9 cellular contexts compared by ENCODE assay signal in the genomic region with DNA sequence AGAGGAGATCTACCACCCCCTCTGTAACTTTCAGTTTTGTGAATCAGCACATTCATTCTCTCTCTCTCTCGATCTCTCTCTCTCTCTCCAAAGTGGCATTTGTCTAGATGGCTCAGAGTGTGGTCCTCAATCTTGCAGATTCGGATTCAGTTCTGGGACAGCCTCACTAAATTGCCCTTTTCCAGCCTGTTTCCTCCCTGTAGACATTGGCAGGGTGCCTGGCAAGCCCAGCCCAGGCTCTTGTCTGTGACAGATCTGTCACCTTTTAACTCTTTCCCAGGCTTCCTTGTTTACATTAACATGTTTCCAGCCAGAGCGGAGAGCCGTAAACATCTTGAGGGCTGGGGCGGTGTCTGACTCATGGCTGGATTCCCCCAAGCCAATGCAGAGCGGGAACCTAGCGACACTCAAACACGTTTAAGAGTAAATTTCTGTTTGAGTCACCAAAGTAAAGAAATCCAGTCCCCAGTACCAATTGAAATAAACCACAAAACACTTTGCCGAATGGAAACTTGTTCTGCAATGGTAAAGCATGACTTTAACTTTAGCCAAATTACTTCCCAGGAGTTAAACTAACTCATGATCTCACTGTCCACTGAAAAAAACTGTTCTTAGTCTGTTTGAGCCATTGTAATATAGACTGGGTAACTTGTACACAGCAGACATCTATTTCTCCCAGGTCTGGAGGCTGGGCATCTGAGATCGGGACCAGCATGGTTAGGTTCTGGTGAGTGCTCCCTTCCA. TPM values are rescaled to one million over a fixed set of nuclear protein-coding genes. Genes with fewer than 3 reads are reported as not detected.
DNase-seq lines count a peak whose midpoint lies in the region; ATAC-seq and TF ChIP-seq lines count a peak whose summit lies in the region.
"Had no signal": no experiment of that assay in that cellular context is flagged by ENCODE, and none has a peak within 500 bp of the region (broad histone marks: within the 10 kb centered on the region; RNA-seq: fewer than 3 reads in every experiment).

No MANE protein-coding gene starts in this region.

- intact Hi-C loops in activated naive CD4-positive, alpha-beta T cell treated with anti-CD3 and anti-CD28 coated beads for 36 hours (cut with micrococcal nuclease), result no loop called here

- no peaks in the 10 kb centered on the region for H3K27me3 ChIP-seq in Karpas-422 (ENCODE audit: low read length)
- H3K27me3 ChIP-seq: cardiac muscle cell had no signal

- H3K36me3 Mint-ChIP-seq in activated naive CD4-positive, alpha-beta T cell treated with anti-CD3 and anti-CD28 coated beads for 36 hours (ENCODE audit: low read depth), result no peaks in the 10 kb centered on the region

- no peaks in the 10 kb centered on the region for H3K36me3 ChIP-seq in Karpas-422 (ENCODE audit: insufficient read depth, low read length)
- H3K36me3 ChIP-seq: cardiac muscle cell had no signal

- CTCF ChIA-PET in activated naive CD4-positive, alpha-beta T cell treated with anti-CD3 and anti-CD28 coated beads for 36 hours (lab: Charles Lee), result interaction anchor here (1.2 kb wide), 1 partner anchor 146 kb away, joined by 3 read pairs; no protein-coding TSS in a partner anchor

- no peak overlapping the region for H3K4me3 Mint-ChIP-seq in activated naive CD4-positive, alpha-beta T cell treated with anti-CD3 and anti-CD28 coated beads for 36 hours

- no peaks in the 10 kb centered on the region for H3K9me3 ChIP-seq in Karpas-422 (ENCODE audit: low read length)

- H3K4me1 ChIP-seq in Karpas-422 (ENCODE audit: low read length), result no peaks in the 10 kb centered on the region

- no peaks in the 10 kb centered on the region for H3K79me2 ChIP-seq in Karpas-422 (ENCODE audit: low read length)

- no peak overlapping the region for H3K27ac Mint-ChIP-seq in activated naive CD4-positive, alpha-beta T cell treated with anti-CD3 and anti-CD28 coated beads for 36 hours

- peak; percentile 57 for DNase-seq in activated naive CD4-positive, alpha-beta T cell treated with anti-CD3 and anti-CD28 coated beads for 36 hours
- no peak for DNase-seq in activated naive CD4-positive, alpha-beta T cell treated with anti-CD3 and anti-CD28 coated beads, Interleukin-2, amount 50 U/mL, for 16 hours
- peak; percentile 97 for DNase-seq in RPMI7951 (ENCODE audit: low read depth)
- peak; percentile 86 for DNase-seq in fibroblast of mammary gland (ENCODE audit: low read depth)
- DNase-seq in stimulated activated CD8-positive, alpha-beta memory T cell treated with anti-CD3 and anti-CD28 coated beads, Interleukin-15, amount 100 ng/mL, for 48 hours (ENCODE audit: low read depth in 2 of 2), result peak; percentile 23 to 54
- DNase-seq in Karpas-422, result no peak
- DNase-seq in NCI-H1092 (lab: John Stamatoyannopoulos, UW), result no peak

- H2AFZ ChIP-seq in Karpas-422 (ENCODE audit: low read length), result no peak overlapping the region

- no peak for TF ChIP-seq CTCF in fibroblast of mammary gland (conservative IDR thresholded peaks at IDR 0.05; ENCODE audit: control insufficient read depth, insufficient read depth, low read depth, low read length)

- H3K27me3 Mint-ChIP-seq in activated naive CD4-positive, alpha-beta T cell treated with anti-CD3 and anti-CD28 coated beads for 36 hours (ENCODE audit: low read depth), result peaks cover 21% of the 10 kb centered on the region

- no peak overlapping the region for H3K4me2 ChIP-seq in Karpas-422 (ENCODE audit: low read depth, low read length, poor library complexity, severe bottlenecking)

- H3K27ac ChIP-seq in Karpas-422 (ENCODE audit: low read length), result no peak overlapping the region
- H3K27ac ChIP-seq: cardiac muscle cell had no signal

- no peaks in the 10 kb centered on the region for H3K9me3 Mint-ChIP-seq in activated naive CD4-positive, alpha-beta T cell treated with anti-CD3 and anti-CD28 coated beads for 36 hours

- H3K4me3 ChIP-seq in fibroblast of mammary gland (ENCODE audit: control insufficient read depth, low read depth, low read length), result no peak overlapping the region
- no peak overlapping the region for H3K4me3 ChIP-seq in Karpas-422 (ENCODE audit: low read length)
- H3K4me3 ChIP-seq: cardiac muscle cell had no signal

- no peaks in the 10 kb centered on the region for H4K20me1 ChIP-seq in Karpas-422 (ENCODE audit: insufficient read depth, low read depth, low read length)

- no peak overlapping the region for H3K9ac ChIP-seq in Karpas-422 (ENCODE audit: low read length)

- ATAC-seq in HG03159 (IDR thresholded peaks at IDR 0.05; ENCODE audit: unreplicated experiment), result peak; percentile 69

- H3K9me2 ChIP-seq in Karpas-422 (replicated peaks; ENCODE audit: insufficient read depth, low read length), result no peaks in the 10 kb centered on the region

- H3K4me1 Mint-ChIP-seq in activated naive CD4-positive, alpha-beta T cell treated with anti-CD3 and anti-CD28 coated beads for 36 hours (ENCODE audit: low read depth), result no peaks in the 10 kb centered on the region

RNA-seq across cellular contexts. Expression of gene CYP27C1, which starts 6.6 kb away (rescaled TPM):
- total RNA-seq in activated naive CD4-positive, alpha-beta T cell treated with anti-CD3 and anti-CD28 coated beads for 36 hours, result not detected
- 3.5 TPM in 2 replicates for total RNA-seq in RPMI7951 (2014; rRNA removed; shearing (Covaris generic))
- total RNA-seq in Karpas-422 (2014; rRNA removed; shearing (Covaris generic); ENCODE audit: low replicate concordance), result not detected in 2 replicates

Comparison
In these comparisons a context has a peak if more than half of its experiments do, and no peak if none do; other contexts are left out.
1. DNase-seq: peak in activated naive CD4-positive, alpha-beta T cell treated with anti-CD3 and anti-CD28 coated beads for 36 hours (single experiment), RPMI7951 (single experiment), fibroblast of mammary gland (single experiment) and stimulated activated CD8-positive, alpha-beta memory T cell treated with anti-CD3 and anti-CD28 coated beads, Interleukin-15, amount 100 ng/mL, for 48 hours (2 of 2); none in activated naive CD4-positive, alpha-beta T cell treated with anti-CD3 and anti-CD28 coated beads, Interleukin-2, amount 50 U/mL, for 16 hours (single experiment), Karpas-422 (single experiment) and NCI-H1092 (single experiment).